Comparison of ENCODE assay signal across 15 cellular contexts in genomic region chr2:14756122-14756541, GRCh38.
A peak's percentile ranks its signal among the peaks of the same experiment; 100 is the strongest.
DNase-seq lines count a peak whose midpoint lies in the region; ATAC-seq and TF ChIP-seq lines count a peak whose summit lies in the region.
"Had no signal": no experiment of that assay in that cellular context is flagged by ENCODE, and none has a peak within 500 bp of the region (broad histone marks: within the 10 kb centered on the region; RNA-seq: fewer than 3 reads in every experiment).

No MANE protein-coding gene starts in this region.

- H3K4me3 Mint-ChIP-seq in natural killer cell treated with Interleukin-12 subunit alpha and Interleukin-12 subunit beta and Interleukin-15 and Interleukin-18, amount 100 ng/mL, for 72 hours: no peak overlapping the region
- H3K4me3 Mint-ChIP-seq: nephron had no signal

- H3K4me1 ChIP-seq in mucosa of descending colon (ENCODE audit: low read depth): no peaks in the 10 kb centered on the region

- H3K9me3 ChIP-seq in mucosa of descending colon: no peaks in the 10 kb centered on the region

- H3K9me3 Mint-ChIP-seq in natural killer cell treated with Interleukin-12 subunit alpha and Interleukin-12 subunit beta and Interleukin-15 and Interleukin-18, amount 100 ng/mL, for 72 hours: no peaks in the 10 kb centered on the region
- H3K9me3 Mint-ChIP-seq: nephron had no signal

- peak; percentile 64 for DNase-seq in ELR (ENCODE audit: low read depth)
- peak; percentile 47 for DNase-seq in fibroblast of villous mesenchyme (ENCODE audit: low read depth)
- peak; percentile 75 for DNase-seq in renal cortical epithelial cell (ENCODE audit: low read depth)
- DNase-seq in mucosa of descending colon: no peak
- DNase-seq in NCI-H2029 treated with DMSO at 0.1 percent for 48 hours (lab: John Stamatoyannopoulos, UW): no peak
- no peak for DNase-seq in stimulated activated CD4-positive, alpha-beta T cell treated with anti-CD3 and anti-CD28 coated beads, Interleukin-4, amount 100 ng/mL, for 24 hours
- no peak for DNase-seq in natural killer cell treated with Interleukin-12 subunit alpha and Interleukin-12 subunit beta and Interleukin-15 and Interleukin-18, amount 100 ng/mL, for 72 hours (ENCODE audit: low spot score)
- DNase-seq: activated gamma-delta T cell; NCI-H1048; NCI-H2107; NCI-H69; stimulated activated CD4-positive, alpha-beta T cell treated with anti-CD3 and anti-CD28 coated beads, Interleukin-2, amount 100 ng/mL, for 24 hours had no signal

- H3K27ac Mint-ChIP-seq in natural killer cell treated with Interleukin-12 subunit alpha and Interleukin-12 subunit beta and Interleukin-15 and Interleukin-18, amount 100 ng/mL, for 72 hours: no peak overlapping the region
- H3K27ac Mint-ChIP-seq: nephron had no signal

- no peaks in the 10 kb centered on the region for H3K4me1 Mint-ChIP-seq in natural killer cell treated with Interleukin-12 subunit alpha and Interleukin-12 subunit beta and Interleukin-15 and Interleukin-18, amount 100 ng/mL, for 72 hours (ENCODE audit: low read depth in 2 of 2)
- H3K4me1 Mint-ChIP-seq: nephron had no signal

- no peak for ATAC-seq in mucosa of descending colon
- no peak for ATAC-seq in natural killer cell treated with Interleukin-12 subunit alpha and Interleukin-12 subunit beta and Interleukin-15 and Interleukin-18, amount 100 ng/mL, for 72 hours

- H3K4me3 ChIP-seq in WI38 (ENCODE audit: low read depth, low read length): peak overlapping the region; percentile 8; the same call in 1 of the 2 replicates
- no peak overlapping the region for H3K4me3 ChIP-seq in fibroblast of villous mesenchyme (ENCODE audit: low read depth, low read length)
- no peak overlapping the region for H3K4me3 ChIP-seq in mucosa of descending colon
- H3K4me3 ChIP-seq: SK-N-MC had no signal

- no peaks in the 10 kb centered on the region for H3K36me3 ChIP-seq in mucosa of descending colon (ENCODE audit: low read depth)

- no peaks in the 10 kb centered on the region for H3K27me3 Mint-ChIP-seq in natural killer cell treated with Interleukin-12 subunit alpha and Interleukin-12 subunit beta and Interleukin-15 and Interleukin-18, amount 100 ng/mL, for 72 hours

- TF ChIP-seq CTCF in WI38 (IDR thresholded peaks at IDR 0.05; ENCODE audit: low read depth, low read length) (no peak), fibroblast of villous mesenchyme (IDR thresholded peaks at IDR 0.05; ENCODE audit: insufficient read depth, low read depth, low read length) (no peak), mucosa of descending colon (IDR thresholded peaks at IDR 0.05) (no peak)

- intact Hi-C loops in mucosa of descending colon (cut with DNase I, micrococcal nuclease): no loop called here

- no peaks in the 10 kb centered on the region for H3K36me3 Mint-ChIP-seq in natural killer cell treated with Interleukin-12 subunit alpha and Interleukin-12 subunit beta and Interleukin-15 and Interleukin-18, amount 100 ng/mL, for 72 hours

Comparison
In these comparisons a context has a peak if more than half of its experiments do, and no peak if none do; other contexts are left out.
1. DNase-seq: peak in ELR (single experiment), fibroblast of villous mesenchyme (single experiment) and renal cortical epithelial cell (single experiment); none in mucosa of descending colon (0 of 3), NCI-H2029 treated with DMSO at 0.1 percent for 48 hours (single experiment), stimulated activated CD4-positive, alpha-beta T cell treated with anti-CD3 and anti-CD28 coated beads, Interleukin-4, amount 100 ng/mL, for 24 hours (single experiment) and natural killer cell treated with Interleukin-12 subunit alpha and Interleukin-12 subunit beta and Interleukin-15 and Interleukin-18, amount 100 ng/mL, for 72 hours (single experiment).